In genomic region chr18:54357082-54357659, GRCh38 we compare ENCODE assay signal across 8 cellular contexts. TPM values are rescaled to one million over a fixed set of nuclear protein-coding genes. Genes with fewer than 3 reads are reported as not detected.
DNase-seq lines count a peak whose midpoint lies in the region; ATAC-seq and TF ChIP-seq lines count a peak whose summit lies in the region.

No MANE protein-coding gene starts in this region.

- no peaks in the 10 kb centered on the region for H3K9me3 ChIP-seq in psoas muscle

- in situ Hi-C loops in ACHN (cut with HindIII; ENCODE audit: low pct_ligation_motif_present, low pct_unique_long_range_greater_than_20kb, low sequenced_read_pairs), result no loop called here

- intact Hi-C loops in psoas muscle (cut with DNase I), result no loop called here

- peaks cover 0 to 16% (median 2%) of the 10 kb centered on the region in 3 donors for H3K27me3 ChIP-seq in psoas muscle (ENCODE audit: insufficient read depth in 3 of 3, low read length in 2 of 3)

- WGBS in psoas muscle, 3 donors, result 1 to 2% (median 2%) methylated on average over 15 of the region's 15 CpGs

- no peaks in the 10 kb centered on the region for H3K36me3 ChIP-seq in psoas muscle (ENCODE audit: insufficient read depth in 1 of 2, low read depth in 1 of 2)

- DNase-seq in ACHN (peak; percentile 13), foreskin fibroblast (no peak), psoas muscle (no peak), midbrain (lab: John Stamatoyannopoulos, UW) (no peak)

- H3K4me1 ChIP-seq in psoas muscle, result peaks cover 7% of the 10 kb centered on the region

- no peak for TF ChIP-seq CTCF in VCaP (conservative IDR thresholded peaks at IDR 0.05)
- no peak for TF ChIP-seq CTCF in foreskin fibroblast (IDR thresholded peaks at IDR 0.05; ENCODE audit: low read depth, low read length)
- TF ChIP-seq CTCF in psoas muscle (IDR thresholded peaks at IDR 0.05), result no peak

- H3K27ac ChIP-seq in VCaP (peak overlapping the region; percentile 67), psoas muscle (no peak overlapping the region)

- peak; percentile 6 for ATAC-seq in GM18873 (IDR thresholded peaks at IDR 0.05; ENCODE audit: low FRiP score, unreplicated experiment)
- peak; percentile 57 for ATAC-seq in HG03354 (IDR thresholded peaks at IDR 0.05; ENCODE audit: poor library complexity, severe bottlenecking, unreplicated experiment)
- peak in 1 of 4 donors; percentile 56 for ATAC-seq in psoas muscle
- ATAC-seq in GM18861 (IDR thresholded peaks at IDR 0.05; ENCODE audit: unreplicated experiment), result no peak

- H3K4me3 ChIP-seq in foreskin fibroblast (ENCODE audit: low read depth in 1 of 2, low read length in 2 of 2) (peak overlapping the region; percentile 87 to 97), psoas muscle (peak overlapping the region; percentile 84)

RNA-seq across cellular contexts. Expression of gene STARD6, which starts 0.5 kb away (rescaled TPM):
- not detected for total RNA-seq in psoas muscle
- not detected for polyA plus RNA-seq in psoas muscle

RNA-seq across cellular contexts. Expression of gene C18orf54, which starts 0.5 kb away (rescaled TPM):
- 1 to 10 TPM in 1 of 4 donors, under 1 TPM in 3; 0.29 to 1.0 (median 0.39) TPM for total RNA-seq in psoas muscle
- under 1 TPM; 0.11 to 0.29 (median 0.27) TPM for polyA plus RNA-seq in psoas muscle
